Comparison of ENCODE assay signal across 1 cellular context in the genomic region with DNA sequence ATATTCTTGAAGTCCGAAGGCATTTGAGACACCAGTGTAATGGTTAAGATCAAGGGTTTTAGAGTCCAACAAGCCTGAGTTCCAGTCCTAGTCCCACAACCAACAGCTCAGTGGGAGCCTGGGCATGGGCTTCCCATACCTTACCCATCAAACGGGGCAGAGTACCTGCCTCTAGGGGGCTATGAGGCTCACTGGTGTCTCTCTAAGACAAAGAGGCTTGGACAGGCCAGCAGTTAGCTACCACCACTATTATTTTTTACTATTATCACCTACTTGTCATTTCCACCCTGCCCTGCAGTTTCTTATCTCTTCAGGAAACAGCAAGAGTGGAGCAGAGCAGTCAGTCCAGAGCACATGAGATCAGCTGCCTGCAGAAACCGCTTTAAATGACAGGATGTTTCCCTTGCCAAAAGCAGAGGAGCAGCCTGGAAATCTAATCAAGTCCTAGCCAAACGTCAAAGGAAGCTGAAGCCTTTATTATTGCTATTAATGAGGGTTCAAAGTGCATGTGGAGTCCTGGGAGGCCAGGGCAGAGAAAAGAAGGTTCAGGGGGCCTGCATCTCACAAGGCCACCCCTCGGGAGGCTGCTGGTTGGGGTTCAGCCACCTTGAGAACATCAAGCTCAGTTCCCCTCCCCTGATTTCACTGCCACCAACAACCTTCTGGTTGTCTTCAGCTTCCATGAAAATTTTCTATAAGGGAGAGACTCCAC.
A peak's percentile ranks its signal among the peaks of the same experiment; 100 is the strongest.
TF ChIP-seq lines count a peak whose summit lies in the region.

No MANE protein-coding gene starts in this region.

TF ChIP-seq in endothelial cell of umbilical vein, 7 proteins besides CTCF, POLR2A, EP300 and RAD21 (continued from another document):
- peak; percentile 90 for TF ChIP-seq POLR2AphosphoS5 (IDR thresholded peaks at IDR 0.05; ENCODE audit: insufficient read depth, low read depth, low read length)
TF ChIP-seq in endothelial cell of umbilical vein: peak in this region for 4.
